In the genomic region with DNA sequence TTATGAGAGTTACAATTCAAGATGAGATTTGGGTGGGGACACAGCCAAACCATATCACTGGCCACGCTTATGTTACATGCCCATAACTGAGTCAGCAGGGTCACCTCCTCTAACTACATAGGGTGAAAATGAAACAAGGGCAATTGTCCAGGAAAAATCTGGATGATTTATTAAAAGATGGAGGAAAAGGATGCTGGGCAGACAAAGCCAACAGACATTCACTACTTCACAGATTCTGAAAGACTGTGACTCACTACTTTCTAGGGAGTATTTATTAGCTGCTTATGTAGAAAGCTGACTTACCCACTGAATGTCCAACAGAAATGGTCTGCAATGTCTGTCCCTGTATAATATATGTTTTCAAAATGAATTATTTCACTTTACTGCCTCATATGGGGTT, we compare ENCODE assay signal across 12 cellular contexts.
A peak's percentile ranks its signal among the peaks of the same experiment; 100 is the strongest.
DNase-seq lines count a peak whose midpoint lies in the region; ATAC-seq and TF ChIP-seq lines count a peak whose summit lies in the region.
"Had no signal": no experiment of that assay in that cellular context is flagged by ENCODE, and none has a peak within 500 bp of the region (broad histone marks: within the 10 kb centered on the region; RNA-seq: fewer than 3 reads in every experiment).

No MANE protein-coding gene starts in this region.

- no peak for TF ChIP-seq CTCF in astrocyte of the spinal cord (IDR thresholded peaks at IDR 0.05; ENCODE audit: low read depth, low read length)
- no peak for TF ChIP-seq CTCF in spleen (IDR thresholded peaks at IDR 0.05 in 8 of 11, conservative IDR thresholded peaks at IDR 0.05 in 3 of 11)

- H3K27ac ChIP-seq in spleen, result peak overlapping the region in 6 of 8 donors; percentile 5 to 73 (median 64)

- H3K9me3 ChIP-seq in spleen, result no peaks in the 10 kb centered on the region
- H3K9me3 ChIP-seq: adrenal gland had no signal

- WGBS in spleen, 5 donors, result 47 to 83% (median 77%) methylated on average over 1 of the region's 1 CpG

- no peaks in the 10 kb centered on the region for H3K27me3 ChIP-seq in spleen (replicated peaks in 1 of 7)
- H3K27me3 ChIP-seq: adrenal gland had no signal

- intact Hi-C loops in spleen (cut with DNase I; ENCODE audit: low total_unique reads), result no loop called here

- H3K4me3 ChIP-seq in astrocyte of the spinal cord (ENCODE audit: low read depth, low read length), result no peak overlapping the region
- H3K4me3 ChIP-seq in spleen, result no peak overlapping the region
- H3K4me3 ChIP-seq: adrenal gland had no signal

- no peak for ATAC-seq in GM19455 (IDR thresholded peaks at IDR 0.05; ENCODE audit: unreplicated experiment)
- ATAC-seq: activated CD4-positive, alpha-beta T cell treated with anti-CD3 and anti-CD28 coated beads for 36 hours had no signal

- no peaks in the 10 kb centered on the region for H3K36me3 ChIP-seq in spleen
- H3K36me3 ChIP-seq: adrenal gland had no signal

- DNase-seq in GM04504 (ENCODE audit: low read depth) (peak; percentile 89), astrocyte of the spinal cord (ENCODE audit: low read depth, low spot score) (peak; percentile 97), hepatic stellate cell (ENCODE audit: low spot score) (peak; percentile 32), spleen (no peak), midbrain (lab: John Stamatoyannopoulos, UW) (no peak), NCI-H510A treated with DMSO at 0.1 percent for 48 hours (lab: John Stamatoyannopoulos, UW) (no peak), mesenteric fat pad (ENCODE audit: low spot score) (no peak)
- DNase-seq: activated CD4-positive, alpha-beta T cell treated with anti-CD3 and anti-CD28 coated beads for 36 hours; adrenal gland; NCI-H187 treated with DMSO at 0.1 percent for 48 hours; nucleus accumbens had no signal

- TF ChIP-seq POLR2A in spleen (IDR thresholded peaks at IDR 0.05), result no peak

- in situ Hi-C loops in astrocyte of the spinal cord (cut with HindIII; ENCODE audit: low sequenced_read_pairs), result no loop called here

- H3K4me1 ChIP-seq in spleen, result peaks cover 0 to 24% (median 4%) of the 10 kb centered on the region in 6 donors

Comparison
In these comparisons a context has a peak if more than half of its experiments do, and no peak if none do; other contexts are left out.
1. DNase-seq: peak in GM04504 (single experiment), astrocyte of the spinal cord (single experiment) and hepatic stellate cell (single experiment); none in spleen (single experiment), midbrain (single experiment), NCI-H510A treated with DMSO at 0.1 percent for 48 hours (single experiment) and mesenteric fat pad (single experiment).